16 cellular contexts compared by ENCODE assay signal in genomic region chr11:119739975-119740374, GRCh38. TPM values are rescaled to one million over a fixed set of nuclear protein-coding genes. Genes with fewer than 3 reads are reported as not detected.
DNase-seq lines count a peak whose midpoint lies in the region; ATAC-seq, FAIRE-seq and TF ChIP-seq lines count a peak whose summit lies in the region.
"Had no signal": no experiment of that assay in that cellular context is flagged by ENCODE, and none has a peak within 500 bp of the region (broad histone marks: within the 10 kb centered on the region; RNA-seq: fewer than 3 reads in every experiment).

No MANE protein-coding gene starts in this region.

- intact Hi-C loops in colonic mucosa (cut with DNase I) = no loop called here
- intact Hi-C loops in pancreas (cut with DNase I) = loop anchor here in 1 of 3 donors (5.0 kb wide), 1 partner anchor 57 kb away; no protein-coding TSS in a partner anchor
- intact Hi-C loops in heart right ventricle (cut with DNase I) = loop anchor here in 2 of 10 donors (5.0 to 10.0 kb wide), 4 partner anchors 73 to 365 kb away; no protein-coding TSS in a partner anchor

- WGBS in pancreas, 2 donors = 17 to 24% methylated on average over 4 of the region's 4 CpGs
- WGBS in heart right ventricle, 2 donors = 80 to 86% methylated on average over 4 of the region's 4 CpGs

- ATAC-seq in pancreas = peak; percentile 92 to 96 (median 94)
- ATAC-seq in stimulated activated naive CD8-positive, alpha-beta T cell treated with anti-CD3 and anti-CD28 coated beads, Interleukin-15, amount 100 ng/mL, for 72 hours = no peak
- no peak for ATAC-seq in heart right ventricle
- ATAC-seq: GM12878, GM23338, K562 had no signal

- no peak overlapping the region for H3K27ac Mint-ChIP-seq in stimulated activated naive CD8-positive, alpha-beta T cell treated with anti-CD3 and anti-CD28 coated beads, Interleukin-15, amount 100 ng/mL, for 72 hours
- H3K27ac Mint-ChIP-seq: GM23338 had no signal

- H3K4me1 ChIP-seq in HEK293 (ENCODE audit: control insufficient read depth, insufficient read depth, low read length) = peaks cover 3% of the 10 kb centered on the region; the same call in 1 of the 2 replicates
- H3K4me1 ChIP-seq in colonic mucosa = peaks cover 12% of the 10 kb centered on the region
- H3K4me1 ChIP-seq in pancreas = peaks cover 7 to 24% (median 16%) of the 10 kb centered on the region in 3 donors
- H3K4me1 ChIP-seq in heart right ventricle = peaks cover 0 to 15% (median 7%) of the 10 kb centered on the region in 9 donors

- H3K36me3 ChIP-seq in HEK293 (ENCODE audit: control insufficient read depth in 2 of 2, insufficient read depth in 1 of 2, low read length in 2 of 2) (no peaks in the 10 kb centered on the region), colonic mucosa (no peaks in the 10 kb centered on the region), pancreas (no peaks in the 10 kb centered on the region), heart right ventricle (no peaks in the 10 kb centered on the region)

- TF ChIP-seq CTCF in HEK293 (tag by site-specific recombination; IDR thresholded peaks at IDR 0.05) (no peak), colonic mucosa (IDR thresholded peaks at IDR 0.05) (no peak), pancreas (IDR thresholded peaks at IDR 0.05) (no peak), heart right ventricle (IDR thresholded peaks at IDR 0.05) (no peak)

- H3K9me3 Mint-ChIP-seq in stimulated activated naive CD8-positive, alpha-beta T cell treated with anti-CD3 and anti-CD28 coated beads, Interleukin-15, amount 100 ng/mL, for 72 hours = no peaks in the 10 kb centered on the region
- H3K9me3 Mint-ChIP-seq: GM23338 had no signal

- H3K27me3 ChIP-seq in colonic mucosa (peaks cover 3% of the 10 kb centered on the region), pancreas (no peaks in the 10 kb centered on the region), heart right ventricle (peaks cover 0 to 51% (median 31%) of the 10 kb centered on the region in 7 donors)

- DNase-seq in DMS153 (lab: John Stamatoyannopoulos, UW) (peak; percentile 59), colonic mucosa (peak; percentile 88), pancreas (peak; percentile 75 to 95 (median 92)), heart right ventricle (no peak)
- no peak for DNase-seq in stimulated activated naive CD8-positive, alpha-beta T cell treated with anti-CD3 and anti-CD28 coated beads, Interleukin-15, amount 100 ng/mL, for 72 hours
- no peak for DNase-seq in activated T-cell treated with anti-CD3 and anti-CD28 coated beads, Interleukin-2, amount 50 U/mL, for 1 hour
- DNase-seq: DND-41, MV-4-11, NCI-H1417 treated with DMSO at 0.1 percent for 48 hours, NCI-H2029 treated with DMSO at 0.1 percent for 48 hours, PC-9 had no signal

- H3K4me3 Mint-ChIP-seq in stimulated activated naive CD8-positive, alpha-beta T cell treated with anti-CD3 and anti-CD28 coated beads, Interleukin-15, amount 100 ng/mL, for 72 hours = no peak overlapping the region
- H3K4me3 Mint-ChIP-seq: GM23338 had no signal

- H3K9me3 ChIP-seq in HEK293 (ENCODE audit: control insufficient read depth, insufficient read depth, low read depth, low read length) (no peaks in the 10 kb centered on the region), colonic mucosa (no peaks in the 10 kb centered on the region), pancreas (no peaks in the 10 kb centered on the region), heart right ventricle (no peaks in the 10 kb centered on the region)

- CTCF ChIA-PET in HEK293 (lab: Yijun Ruan, JAX) = interaction anchor here (0.6 to 1.7 kb wide), 7 partner anchors 8 to 461 kb away, joined by 3 to 11 read pairs (median 4); partner anchors contain the start of gene NECTIN1

- H3K4me3 ChIP-seq in HEK293 (ENCODE audit: low read depth, low read length) (no peak overlapping the region), colonic mucosa (no peak overlapping the region), pancreas (no peak overlapping the region), heart right ventricle (no peak overlapping the region)
- H3K4me3 ChIP-seq: GM12878, GM23338, K562, PC-9 had no signal

- no peak for FAIRE-seq in pancreas (lab: Jason Lieb, UNC)
- FAIRE-seq: G401.6, GM12878, K562 had no signal

- H3K27ac ChIP-seq in HEK293 (ENCODE audit: extremely low read depth, low read depth, low read length) = no peak overlapping the region
- peak overlapping the region; percentile 86 for H3K27ac ChIP-seq in colonic mucosa
- H3K27ac ChIP-seq in pancreas = peak overlapping the region in 2 of 4 donors; percentile 13 to 20
- no peak overlapping the region for H3K27ac ChIP-seq in heart right ventricle
- H3K27ac ChIP-seq: PC-9 had no signal

- POLR2A ChIA-PET in HEK293 (lab: Yijun Ruan, JAX) = interaction anchor here (0.6 kb wide), 1 partner anchor 263 kb away, joined by 5 read pairs; no protein-coding TSS in a partner anchor

- peaks cover 52% of the 10 kb centered on the region for H3K27me3 Mint-ChIP-seq in stimulated activated naive CD8-positive, alpha-beta T cell treated with anti-CD3 and anti-CD28 coated beads, Interleukin-15, amount 100 ng/mL, for 72 hours

- H3K4me1 Mint-ChIP-seq in stimulated activated naive CD8-positive, alpha-beta T cell treated with anti-CD3 and anti-CD28 coated beads, Interleukin-15, amount 100 ng/mL, for 72 hours = peaks cover 17% of the 10 kb centered on the region

- peak overlapping the region in 1 of 2 donors; percentile 26 for H3K9ac ChIP-seq in colonic mucosa (ENCODE audit: low read depth in 2 of 2, low read length in 2 of 2)

TF ChIP-seq in HEK293, 187 proteins besides CTCF, POLR2A, EP300 and RAD21:
- TF ChIP-seq ZFP69B (tag by site-specific recombination; IDR thresholded peaks at IDR 0.05) (0 out of 2 replicates have a peak, but pooled peaks have one; percentile 24), REST (tag by site-specific recombination; IDR thresholded peaks at IDR 0.05) (no peak), KLF1 (tag by site-specific recombination; IDR thresholded peaks at IDR 0.05) (peak; percentile 76), KLF17 (tag by site-specific recombination; IDR thresholded peaks at IDR 0.05) (0 out of 2 replicates have a peak, but pooled peaks have one; percentile 52), HOXD13 (CRISPR knock-in tag; IDR thresholded peaks at IDR 0.05; ENCODE audit: borderline replicate concordance) (no peak), PRDM6 (tag by site-specific recombination; IDR thresholded peaks at IDR 0.05) (no peak)

RNA-seq across cellular contexts. Expression of gene NECTIN1, which starts 11.0 kb away (rescaled TPM):
- total RNA-seq in colonic mucosa = 10 to 100 TPM; 53.0 to 59.9 TPM
- 10 to 100 TPM; 14.8 to 24.7 (median 22.2) TPM for total RNA-seq in pancreas
- 1 to 10 TPM; 7.9 to 8.5 TPM for polyA plus RNA-seq in pancreas
- total RNA-seq in heart right ventricle = 10 to 100 TPM in 6 of 10 donors, 1 to 10 TPM in 4; 6.6 to 22.8 (median 11.6) TPM
- 1 to 10 TPM; 4.0 to 4.4 TPM for polyA plus RNA-seq in heart right ventricle

Comparison
In these comparisons a context has a peak if more than half of its experiments do, and no peak if none do; other contexts are left out.
1. DNase-seq: peak in DMS153 (single experiment), colonic mucosa (single experiment) and pancreas (6 of 6); none in stimulated activated naive CD8-positive, alpha-beta T cell treated with anti-CD3 and anti-CD28 coated beads, Interleukin-15, amount 100 ng/mL, for 72 hours (0 of 2), activated T-cell treated with anti-CD3 and anti-CD28 coated beads, Interleukin-2, amount 50 U/mL, for 1 hour (single experiment) and heart right ventricle (0 of 2).
2. ATAC-seq: peak in pancreas (4 of 4); none in stimulated activated naive CD8-positive, alpha-beta T cell treated with anti-CD3 and anti-CD28 coated beads, Interleukin-15, amount 100 ng/mL, for 72 hours (single experiment) and heart right ventricle (0 of 8).